ENCODE assay signal across 13 cellular contexts in the genomic region with DNA sequence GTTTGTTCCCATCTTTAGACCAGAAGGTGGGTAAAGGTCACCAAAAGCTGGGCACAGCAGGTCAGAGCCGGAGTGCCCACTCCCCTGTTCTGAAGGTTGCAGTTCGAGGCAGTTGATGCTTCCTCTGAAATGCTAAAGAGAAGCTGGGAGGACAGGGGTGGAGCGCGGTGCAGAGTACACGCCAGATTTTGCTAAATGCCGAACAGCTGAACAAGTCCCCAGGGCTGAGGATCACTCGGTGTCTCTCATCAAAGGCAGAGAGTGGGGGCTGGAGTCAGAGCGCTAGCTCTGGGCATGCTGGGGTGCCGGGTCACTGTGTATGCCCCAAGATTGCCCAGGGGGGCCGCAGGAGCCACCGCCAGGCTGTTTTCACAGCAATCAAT.
DNase-seq lines count a peak whose midpoint lies in the region; ATAC-seq, FAIRE-seq and TF ChIP-seq lines count a peak whose summit lies in the region.
"Had no signal": no experiment of that assay in that cellular context is flagged by ENCODE, and none has a peak within 500 bp of the region (broad histone marks: within the 10 kb centered on the region; RNA-seq: fewer than 3 reads in every experiment).

No MANE protein-coding gene starts in this region.

- peak overlapping the region; percentile 17 for H3K4me2 ChIP-seq in keratinocyte (ENCODE audit: control insufficient read depth, extremely low read depth, insufficient read depth, low read depth, low read length)

- no peaks in the 10 kb centered on the region for H4K20me1 ChIP-seq in keratinocyte (ENCODE audit: control insufficient read depth, extremely low read depth, insufficient read depth, low read length)

- CTCF ChIA-PET in HEK293T (lab: Yijun Ruan, JAX) (no interaction called here), RWPE1 (lab: Yijun Ruan, JAX) (no interaction called here)

- dilution Hi-C loops in keratinocyte (cut with MboI; ENCODE audit: extremely low pct_ligation_motif_present, low sequenced_read_pairs), result no loop called here

- no peak overlapping the region for H3K27ac Mint-ChIP-seq in stimulated activated effector memory CD8-positive, alpha-beta T cell treated with anti-CD3 and anti-CD28 coated beads, Interleukin-12 subunit alpha, Interleukin-12 subunit beta, amount 100 ng/mL, for 72 hours
- H3K27ac Mint-ChIP-seq: B cell had no signal

- H3K9me3 Mint-ChIP-seq in stimulated activated effector memory CD8-positive, alpha-beta T cell treated with anti-CD3 and anti-CD28 coated beads, Interleukin-12 subunit alpha, Interleukin-12 subunit beta, amount 100 ng/mL, for 72 hours, result no peaks in the 10 kb centered on the region

- no peaks in the 10 kb centered on the region for H3K36me3 ChIP-seq in keratinocyte (ENCODE audit: control insufficient read depth in 2 of 2, extremely low read depth in 1 of 2, insufficient read depth in 2 of 2, low read length in 2 of 2)
- H3K36me3 ChIP-seq: pancreas had no signal

- H3K27me3 ChIP-seq in keratinocyte (ENCODE audit: control insufficient read depth, extremely low read depth, insufficient read depth, low read length), result no peaks in the 10 kb centered on the region

- H3K79me2 ChIP-seq in keratinocyte (ENCODE audit: control insufficient read depth, insufficient read depth, low read length), result no peaks in the 10 kb centered on the region

- DNase-seq in AG08395 (ENCODE audit: low spot score), result peak; percentile 30
- DNase-seq in HEK293T (ENCODE audit: extremely low spot score), result peak; percentile 31
- no peak for DNase-seq in RWPE1 (ENCODE audit: low spot score)
- DNase-seq in keratinocyte (ENCODE audit: low read depth, low spot score), result no peak
- DNase-seq in dedifferentiated amniotic fluid mesenchymal stem cell (ENCODE audit: extremely low spot score), result no peak
- no peak for DNase-seq in activated T-cell treated with anti-CD3 and anti-CD28 coated beads, Interleukin-2, amount 50 U/mL, for 1 hour
- DNase-seq in NCI-H446 treated with DMSO at 0.1 percent for 48 hours (lab: John Stamatoyannopoulos, UW), result no peak
- no peak for DNase-seq in stimulated activated effector memory CD8-positive, alpha-beta T cell treated with anti-CD3 and anti-CD28 coated beads, Interleukin-12 subunit alpha, Interleukin-12 subunit beta, amount 100 ng/mL, for 72 hours (ENCODE audit: low spot score in 2 of 2)
- DNase-seq: stimulated activated CD4-positive, alpha-beta T cell treated with anti-CD3 and anti-CD28 coated beads, Interleukin-4, amount 100 ng/mL, for 1 hour had no signal

- TF ChIP-seq CTCF in RWPE1 (conservative IDR thresholded peaks at IDR 0.05; ENCODE audit: low read depth) (no peak), keratinocyte (optimal IDR thresholded peaks at IDR 0.05 in 1 of 3, IDR thresholded peaks at IDR 0.05 in 1 of 3, conservative IDR thresholded peaks at IDR 0.05 in 1 of 3; ENCODE audit: extremely low read depth in 1 of 3, insufficient read depth in 2 of 3, low read length in 3 of 3) (no peak)

- peak; percentile 20 for FAIRE-seq in keratinocyte (lab: Jason Lieb, UNC)
- FAIRE-seq: bronchial epithelial cell, pancreas had no signal

- H2AFZ ChIP-seq in keratinocyte (ENCODE audit: control insufficient read depth, low read length), result no peak overlapping the region

- H3K9ac ChIP-seq in keratinocyte (ENCODE audit: control insufficient read depth, extremely low read depth, insufficient read depth, low read length), result no peak overlapping the region

- no peaks in the 10 kb centered on the region for H3K36me3 Mint-ChIP-seq in stimulated activated effector memory CD8-positive, alpha-beta T cell treated with anti-CD3 and anti-CD28 coated beads, Interleukin-12 subunit alpha, Interleukin-12 subunit beta, amount 100 ng/mL, for 72 hours

- no peaks in the 10 kb centered on the region for H3K9me1 ChIP-seq in keratinocyte (ENCODE audit: control insufficient read depth, extremely low read depth, insufficient read depth, low read length)

- peaks cover 26% of the 10 kb centered on the region for H3K4me1 Mint-ChIP-seq in stimulated activated effector memory CD8-positive, alpha-beta T cell treated with anti-CD3 and anti-CD28 coated beads, Interleukin-12 subunit alpha, Interleukin-12 subunit beta, amount 100 ng/mL, for 72 hours
- H3K4me1 Mint-ChIP-seq: B cell had no signal

- peaks cover 43% of the 10 kb centered on the region for H3K4me1 ChIP-seq in keratinocyte (ENCODE audit: control insufficient read depth, extremely low read depth, insufficient read depth, low read length)
- H3K4me1 ChIP-seq: pancreas had no signal

- no peak overlapping the region for H3K4me3 Mint-ChIP-seq in stimulated activated effector memory CD8-positive, alpha-beta T cell treated with anti-CD3 and anti-CD28 coated beads, Interleukin-12 subunit alpha, Interleukin-12 subunit beta, amount 100 ng/mL, for 72 hours
- H3K4me3 Mint-ChIP-seq: B cell had no signal

- no peak overlapping the region for H3K4me3 ChIP-seq in keratinocyte (ENCODE audit: control insufficient read depth in 2 of 3, extremely low read depth in 1 of 3, insufficient read depth in 2 of 3, low read depth in 1 of 3, low read length in 3 of 3)
- H3K4me3 ChIP-seq: pancreas had no signal

- H3K9me3 ChIP-seq in keratinocyte (ENCODE audit: control insufficient read depth, low read depth, low read length), result no peaks in the 10 kb centered on the region
- H3K9me3 ChIP-seq: pancreas had no signal

- POLR2A ChIA-PET in HEK293T (lab: Yijun Ruan, JAX), result interaction anchor here (1.2 kb wide), 2 partner anchors 46 to 113 kb away, joined by 3 to 4 read pairs; no protein-coding TSS in a partner anchor
- POLR2A ChIA-PET in RWPE1 (lab: Yijun Ruan, JAX; ENCODE audit: low non-redundant PET), result no interaction called here

- ATAC-seq in stimulated activated effector memory CD8-positive, alpha-beta T cell treated with anti-CD3 and anti-CD28 coated beads, Interleukin-12 subunit alpha, Interleukin-12 subunit beta, amount 100 ng/mL, for 72 hours, result no peak
- ATAC-seq: Panc1 had no signal

- H3K27ac ChIP-seq in RWPE1, result peak overlapping the region; percentile 32; the same call in 1 of the 2 replicates
- no peak overlapping the region for H3K27ac ChIP-seq in keratinocyte (ENCODE audit: control insufficient read depth, insufficient read depth, low read length)
- H3K27ac ChIP-seq: pancreas had no signal

TF ChIP-seq in HEK293T, 16 proteins besides CTCF, POLR2A, EP300 and RAD21:
- TF ChIP-seq CTBP1 (IDR thresholded peaks at IDR 0.05; ENCODE audit: borderline replicate concordance) (no peak), NFRKB (IDR thresholded peaks at IDR 0.05) (no peak), FOXM1 (IDR thresholded peaks at IDR 0.05; ENCODE audit: borderline replicate concordance) (no peak), L3MBTL2 (conservative IDR thresholded peaks at IDR 0.05) (no peak), FOXK2 (IDR thresholded peaks at IDR 0.05) (no peak), ARNT (IDR thresholded peaks at IDR 0.05) (no peak), TARDBP (IDR thresholded peaks at IDR 0.05) (no peak), FOXA1 (IDR thresholded peaks at IDR 0.05) (no peak), LEF1 (IDR thresholded peaks at IDR 0.05; ENCODE audit: borderline replicate concordance) (no peak), ELF4 (IDR thresholded peaks at IDR 0.05) (no peak), ZNF384 (IDR thresholded peaks at IDR 0.05) (no peak), HDGF (IDR thresholded peaks at IDR 0.05; ENCODE audit: borderline replicate concordance) (no peak), SUZ12 (IDR thresholded peaks at IDR 0.05) (no peak), BHLHE40 (IDR thresholded peaks at IDR 0.05; ENCODE audit: borderline replicate concordance) (no peak), SP1 (IDR thresholded peaks at IDR 0.05) (no peak)
- TF ChIP-seq, protein P1, sequence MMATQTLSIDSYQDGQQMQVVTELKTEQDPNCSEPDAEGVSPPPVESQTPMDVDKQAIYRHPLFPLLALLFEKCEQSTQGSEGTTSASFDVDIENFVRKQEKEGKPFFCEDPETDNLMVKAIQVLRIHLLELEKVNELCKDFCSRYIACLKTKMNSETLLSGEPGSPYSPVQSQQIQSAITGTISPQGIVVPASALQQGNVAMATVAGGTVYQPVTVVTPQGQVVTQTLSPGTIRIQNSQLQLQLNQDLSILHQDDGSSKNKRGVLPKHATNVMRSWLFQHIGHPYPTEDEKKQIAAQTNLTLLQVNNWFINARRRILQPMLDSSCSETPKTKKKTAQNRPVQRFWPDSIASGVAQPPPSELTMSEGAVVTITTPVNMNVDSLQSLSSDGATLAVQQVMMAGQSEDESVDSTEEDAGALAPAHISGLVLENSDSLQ (IDR thresholded peaks at IDR 0.05), result no peak

Comparison
In these comparisons a context has a peak if more than half of its experiments do, and no peak if none do; other contexts are left out.
1. DNase-seq: peak in AG08395 (single experiment) and HEK293T (single experiment); none in RWPE1 (single experiment), keratinocyte (single experiment), dedifferentiated amniotic fluid mesenchymal stem cell (single experiment), activated T-cell treated with anti-CD3 and anti-CD28 coated beads, Interleukin-2, amount 50 U/mL, for 1 hour (single experiment), NCI-H446 treated with DMSO at 0.1 percent for 48 hours (single experiment) and stimulated activated effector memory CD8-positive, alpha-beta T cell treated with anti-CD3 and anti-CD28 coated beads, Interleukin-12 subunit alpha, Interleukin-12 subunit beta, amount 100 ng/mL, for 72 hours (0 of 2).